In the genomic region with DNA sequence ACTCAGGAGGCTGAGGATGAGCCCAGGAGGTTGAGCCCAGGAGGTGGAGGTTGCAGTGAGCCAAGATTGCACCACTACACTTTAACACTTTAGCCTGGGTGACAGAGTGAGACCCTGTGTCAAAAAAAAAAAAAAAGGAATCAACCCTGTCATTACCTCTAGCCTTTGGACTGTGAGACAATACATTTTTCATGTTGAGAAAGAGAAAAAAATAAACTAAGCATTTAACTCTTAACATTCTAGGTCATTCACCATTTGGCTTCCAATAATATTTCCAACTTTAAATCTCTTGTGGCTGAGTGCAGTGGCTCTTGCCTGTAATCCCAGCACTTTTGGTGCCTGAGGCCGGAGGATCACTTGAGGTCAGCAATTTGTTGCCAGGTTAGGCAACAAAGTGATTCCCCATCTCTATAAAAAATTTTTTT, we compare ENCODE assay signal across 29 cellular contexts.
"Had no signal": no experiment of that assay in that cellular context is flagged by ENCODE, and none has a peak within 500 bp of the region (broad histone marks: within the 10 kb centered on the region; RNA-seq: fewer than 3 reads in every experiment).

No MANE protein-coding gene starts in this region.

- H3K4me3 Mint-ChIP-seq: activated CD4-positive, alpha-beta memory T cell treated with anti-CD3 and anti-CD28 coated beads for 36 hours; activated CD4-positive, alpha-beta T cell treated with anti-CD3 and anti-CD28 coated beads for 36 hours; activated CD4-positive, alpha-beta T cell treated with anti-CD3 and anti-CD28 coated beads, Interleukin-2, amount 10 ng/mL, durations not matched to agents 24 days and 14 days; activated CD8-positive, alpha-beta memory T cell treated with anti-CD3 and anti-CD28 coated beads, Interleukin-2, amount 10 ng/mL, durations not matched to agents 7 days and 5 days; activated CD8-positive, alpha-beta T cell treated with anti-CD3 and anti-CD28 coated beads, Interleukin-2, amount 10 ng/mL, durations not matched to agents 7 days and 5 days; activated naive CD4-positive, alpha-beta T cell treated with anti-CD3 and anti-CD28 coated beads for 36 hours; activated naive CD8-positive, alpha-beta T cell treated with anti-CD3 and anti-CD28 coated beads, Interleukin-2, amount 10 ng/mL, durations not matched to agents 7 days and 5 days; activated T-helper 1 cell treated with anti-CD3 and anti-CD28 coated beads, Interleukin-12 subunit alpha, Interleukin-12 subunit beta, Interleukin-2, Interleukin-4 antibody, amounts not matched to agents 30 ng/mL and 10 ng/mL and 1 ng/mL, durations not matched to agents 14 hours and 24 hours and 36 hours; brain; central memory CD8-positive, alpha-beta T cell; dendritic cell treated with granulocyte-macrophage colony-stimulating factor and Interleukin-4, amounts not matched to agents 40 ng/mL and 50 ng/mL, for 4 days; endodermal cell had no signal

- H3K9me3 Mint-ChIP-seq: activated CD4-positive, alpha-beta T cell treated with anti-CD3 and anti-CD28 coated beads, Interleukin-2, amount 10 ng/mL, durations not matched to agents 24 days and 14 days; activated naive CD8-positive, alpha-beta T cell treated with anti-CD3 and anti-CD28 coated beads, Interleukin-2, amount 10 ng/mL, durations not matched to agents 7 days and 5 days; activated T-helper 1 cell treated with anti-CD3 and anti-CD28 coated beads, Interleukin-12 subunit alpha, Interleukin-12 subunit beta, Interleukin-2, Interleukin-4 antibody, amounts not matched to agents 30 ng/mL and 10 ng/mL and 1 ng/mL, durations not matched to agents 14 hours and 24 hours and 36 hours; activated T-helper 2 cell treated with anti-CD3 and anti-CD28 coated beads, Interferon-gamma antibody, Interleukin-2, Interleukin-4, amounts not matched to agents 10 μg/mL and 5 μg/mL and 100 μg/mL, durations not matched to agents 14 hours and 24 hours and 36 hours; central memory CD8-positive, alpha-beta T cell; dendritic cell treated with granulocyte-macrophage colony-stimulating factor and Interleukin-4, amounts not matched to agents 40 ng/mL and 50 ng/mL, for 4 days had no signal

- H3K27me3 Mint-ChIP-seq: activated CD4-positive, alpha-beta memory T cell treated with anti-CD3 and anti-CD28 coated beads for 36 hours; activated CD4-positive, alpha-beta T cell treated with anti-CD3 and anti-CD28 coated beads for 36 hours; activated CD4-positive, alpha-beta T cell treated with anti-CD3 and anti-CD28 coated beads, Interleukin-2, amount 10 ng/mL, durations not matched to agents 24 days and 14 days; activated CD8-positive, alpha-beta memory T cell treated with anti-CD3 and anti-CD28 coated beads, Interleukin-2, amount 10 ng/mL, durations not matched to agents 7 days and 5 days; activated naive CD8-positive, alpha-beta T cell treated with anti-CD3 and anti-CD28 coated beads, Interleukin-2, amount 10 ng/mL, durations not matched to agents 7 days and 5 days; brain; central memory CD8-positive, alpha-beta T cell; dendritic cell treated with granulocyte-macrophage colony-stimulating factor and Interleukin-4, amounts not matched to agents 40 ng/mL and 50 ng/mL, for 4 days had no signal

- H3K4me1 Mint-ChIP-seq: activated CD4-positive, alpha-beta T cell treated with anti-CD3 and anti-CD28 coated beads for 36 hours; activated CD4-positive, alpha-beta T cell treated with anti-CD3 and anti-CD28 coated beads, Interleukin-2, amount 10 ng/mL, durations not matched to agents 24 days and 14 days; activated CD8-positive, alpha-beta memory T cell treated with anti-CD3 and anti-CD28 coated beads, Interleukin-2, amount 10 ng/mL, durations not matched to agents 7 days and 5 days; activated naive CD8-positive, alpha-beta T cell treated with anti-CD3 and anti-CD28 coated beads, Interleukin-2, amount 10 ng/mL, durations not matched to agents 7 days and 5 days; central memory CD8-positive, alpha-beta T cell; endodermal cell had no signal

- H3K27ac Mint-ChIP-seq: activated CD4-positive, alpha-beta memory T cell treated with anti-CD3 and anti-CD28 coated beads for 36 hours; activated CD4-positive, alpha-beta T cell treated with anti-CD3 and anti-CD28 coated beads for 36 hours; activated CD4-positive, alpha-beta T cell treated with anti-CD3 and anti-CD28 coated beads, Interleukin-2, amount 10 ng/mL, durations not matched to agents 24 days and 14 days; activated CD8-positive, alpha-beta memory T cell treated with anti-CD3 and anti-CD28 coated beads, Interleukin-2, amount 10 ng/mL, durations not matched to agents 7 days and 5 days; activated CD8-positive, alpha-beta T cell treated with anti-CD3 and anti-CD28 coated beads, Interleukin-2, amount 10 ng/mL, durations not matched to agents 7 days and 5 days; activated naive CD4-positive, alpha-beta T cell treated with anti-CD3 and anti-CD28 coated beads for 36 hours; activated naive CD4-positive, alpha-beta T cell treated with anti-CD3 and anti-CD28 coated beads, Interleukin-2, amount 50 U/mL, for 72 hours; activated naive CD8-positive, alpha-beta T cell treated with anti-CD3 and anti-CD28 coated beads, Interleukin-2, amount 10 ng/mL, durations not matched to agents 7 days and 5 days; activated T-helper 1 cell treated with anti-CD3 and anti-CD28 coated beads, Interleukin-12 subunit alpha, Interleukin-12 subunit beta, Interleukin-2, Interleukin-4 antibody, amounts not matched to agents 30 ng/mL and 10 ng/mL and 1 ng/mL, durations not matched to agents 14 hours and 24 hours and 36 hours; activated T-helper 2 cell treated with anti-CD3 and anti-CD28 coated beads, Interferon-gamma antibody, Interleukin-2, Interleukin-4, amounts not matched to agents 10 μg/mL and 5 μg/mL and 100 μg/mL, durations not matched to agents 14 hours and 24 hours and 36 hours; brain; dendritic cell treated with granulocyte-macrophage colony-stimulating factor and Interleukin-4, amounts not matched to agents 40 ng/mL and 50 ng/mL, for 4 days; endodermal cell had no signal

- H3K27me3 ChIP-seq: ascending aorta, dorsolateral prefrontal cortex, esophagus muscularis mucosa, foreskin keratinocyte, gastroesophageal sphincter, heart right ventricle had no signal

- H3K27ac ChIP-seq: ascending aorta, coronary artery, dorsolateral prefrontal cortex, esophagus muscularis mucosa, foreskin keratinocyte, gastroesophageal sphincter, heart right ventricle had no signal

- H3K4me3 ChIP-seq: ascending aorta, coronary artery, dorsolateral prefrontal cortex, esophagus muscularis mucosa, gastroesophageal sphincter, heart right ventricle had no signal

- ATAC-seq: activated CD4-positive, alpha-beta T cell treated with anti-CD3 and anti-CD28 coated beads for 36 hours; activated CD8-positive, alpha-beta memory T cell treated with anti-CD3 and anti-CD28 coated beads, Interleukin-2, amount 10 ng/mL, durations not matched to agents 7 days and 5 days; activated CD8-positive, alpha-beta T cell treated with anti-CD3 and anti-CD28 coated beads, Interleukin-2, amount 10 ng/mL, durations not matched to agents 7 days and 5 days; activated naive CD4-positive, alpha-beta T cell treated with anti-CD3 and anti-CD28 coated beads, Interleukin-2, amount 50 U/mL, for 72 hours; foreskin keratinocyte; gastroesophageal sphincter; heart right ventricle had no signal

- H3K4me1 ChIP-seq: ascending aorta, foreskin keratinocyte, gastroesophageal sphincter had no signal

- DNase-seq: activated CD4-positive, alpha-beta memory T cell treated with anti-CD3 and anti-CD28 coated beads for 36 hours; activated CD4-positive, alpha-beta T cell treated with anti-CD3 and anti-CD28 coated beads for 36 hours; activated CD4-positive, alpha-beta T cell treated with anti-CD3 and anti-CD28 coated beads, Interleukin-2, amount 10 ng/mL, durations not matched to agents 24 days and 14 days; activated CD4-positive, CD25-positive, alpha-beta regulatory T cell; activated CD4-positive, CD25-positive, alpha-beta regulatory T cell treated with anti-CD3 and anti-CD28 coated beads, Interleukin-2, amount 50 U/mL, for 72 hours; activated CD8-positive, alpha-beta memory T cell treated with anti-CD3 and anti-CD28 coated beads, Interleukin-2, amount 10 ng/mL, durations not matched to agents 7 days and 5 days; activated CD8-positive, alpha-beta memory T cell treated with anti-CD3 and anti-CD28 coated beads, Interleukin-2, amount 50 U/mL, for 4 hours; activated CD8-positive, alpha-beta T cell treated with anti-CD3 and anti-CD28 coated beads, Interleukin-2, amount 10 ng/mL, durations not matched to agents 7 days and 5 days; activated effector memory CD4-positive, alpha-beta T cell treated with anti-CD3 and anti-CD28 coated beads, Interleukin-2, amount 50 U/mL, for 16 hours; activated naive CD4-positive, alpha-beta T cell treated with anti-CD3 and anti-CD28 coated beads for 36 hours; activated naive CD8-positive, alpha-beta T cell treated with anti-CD3 and anti-CD28 coated beads, Interleukin-2, amount 10 ng/mL, durations not matched to agents 7 days and 5 days; activated T-cell treated with anti-CD3 and anti-CD28 coated beads, Interleukin-2, amount 50 U/mL, for 1 hour; activated T-cell treated with anti-CD3 and anti-CD28 coated beads, Interleukin-2, amount 50 U/mL, for 48 hours; dorsolateral prefrontal cortex; effector memory CD4-positive, alpha-beta T cell; endodermal cell; foreskin keratinocyte; heart right ventricle; T-helper 2 cell had no signal
